7 cellular contexts compared by ENCODE assay signal in genomic region chr16:69286941-69287713, GRCh38. TPM values are rescaled to one million over a fixed set of nuclear protein-coding genes. Genes with fewer than 3 reads are reported as not detected.
DNase-seq lines count a peak whose midpoint lies in the region; ATAC-seq and TF ChIP-seq lines count a peak whose summit lies in the region.

No MANE protein-coding gene starts in this region.

- peaks cover 13 to 22% of the 10 kb centered on the region in 2 donors for H3K4me1 ChIP-seq in thoracic aorta (ENCODE audit: control insufficient read depth in 1 of 2, low read depth in 2 of 2)

- H3K27me3 Mint-ChIP-seq in stimulated activated memory B cell treated with anti-CD40 and anti-IgM and Interleukin-4, amounts not matched to agents 10 μg/mL and 1 μg/mL and 100 μg/mL, for 72 hours = no peaks in the 10 kb centered on the region

- 64 to 69% methylated on average over 13 of the region's 13 CpGs for WGBS in lower leg skin, 2 donors

- intact Hi-C loops in lower leg skin (cut with DNase I; ENCODE audit: low total_unique reads) = loop anchor here (2.0 kb wide), 1 partner anchor 136 kb away; no protein-coding TSS in a partner anchor

- H3K36me3 Mint-ChIP-seq in stimulated activated memory B cell treated with anti-CD40 and anti-IgM and Interleukin-4, amounts not matched to agents 10 μg/mL and 1 μg/mL and 100 μg/mL, for 72 hours = no peaks in the 10 kb centered on the region

- H3K36me3 ChIP-seq in thoracic aorta = peaks cover 2% of the 10 kb centered on the region

- peak; percentile 10 for DNase-seq in DMS53 treated with DMSO at 0.1 percent for 48 hours (lab: John Stamatoyannopoulos, UW; ENCODE audit: unreplicated experiment)
- DNase-seq in HuH-7.5 (ENCODE audit: low spot score) = peak; percentile 16
- DNase-seq in SHP77 treated with DMSO at 0.1 percent for 48 hours (lab: John Stamatoyannopoulos, UW) = peak; percentile 3
- DNase-seq in cerebellar cortex (ENCODE audit: low spot score) = peak; percentile 60
- peak; percentile 31 to 87 for DNase-seq in lower leg skin (ENCODE audit: low spot score in 2 of 2)
- DNase-seq in thoracic aorta (ENCODE audit: low spot score) = peak; percentile 31

- no peak overlapping the region for H3K4me3 Mint-ChIP-seq in stimulated activated memory B cell treated with anti-CD40 and anti-IgM and Interleukin-4, amounts not matched to agents 10 μg/mL and 1 μg/mL and 100 μg/mL, for 72 hours

- H3K4me3 ChIP-seq in lower leg skin (ENCODE audit: low read depth, poor library complexity, severe bottlenecking) (no peak overlapping the region), thoracic aorta (no peak overlapping the region)

- no peaks in the 10 kb centered on the region for H3K9me3 Mint-ChIP-seq in stimulated activated memory B cell treated with anti-CD40 and anti-IgM and Interleukin-4, amounts not matched to agents 10 μg/mL and 1 μg/mL and 100 μg/mL, for 72 hours

- TF ChIP-seq POLR2A in lower leg skin (IDR thresholded peaks at IDR 0.05) = no peak

- H3K4me1 Mint-ChIP-seq in stimulated activated memory B cell treated with anti-CD40 and anti-IgM and Interleukin-4, amounts not matched to agents 10 μg/mL and 1 μg/mL and 100 μg/mL, for 72 hours = no peaks in the 10 kb centered on the region

- peak overlapping the region; percentile 49 to 61 for H3K27ac ChIP-seq in thoracic aorta

- peak; percentile 75 for ATAC-seq in thoracic aorta (ENCODE audit: insufficient number of reproducible peaks, low FRiP score, low read depth)
- ATAC-seq in stimulated activated memory B cell treated with anti-CD40 and anti-IgM and Interleukin-4, amounts not matched to agents 10 μg/mL and 1 μg/mL and 100 μg/mL, for 72 hours = no peak

- H3K27ac Mint-ChIP-seq in stimulated activated memory B cell treated with anti-CD40 and anti-IgM and Interleukin-4, amounts not matched to agents 10 μg/mL and 1 μg/mL and 100 μg/mL, for 72 hours = no peak overlapping the region

- H3K27me3 ChIP-seq in thoracic aorta (replicated peaks; ENCODE audit: insufficient read depth) = no peaks in the 10 kb centered on the region

- no peaks in the 10 kb centered on the region for H3K9me3 ChIP-seq in thoracic aorta

- peak in 1 of 3 donors; percentile 44 for TF ChIP-seq CTCF in lower leg skin (IDR thresholded peaks at IDR 0.05)
- peak; percentile 59 for TF ChIP-seq CTCF in thoracic aorta (IDR thresholded peaks at IDR 0.05)

RNA-seq across cellular contexts. Expression of gene VPS4A, which starts 24.0 kb away (rescaled TPM):
- total RNA-seq in lower leg skin = 10 to 100 TPM; 34.8 to 57.5 (median 35.6) TPM
- 10 to 100 TPM; 26.3 to 38.5 TPM for total RNA-seq in thoracic aorta

RNA-seq across cellular contexts. Expression of gene PDF, which starts 43.3 kb away (rescaled TPM):
- 10 to 100 TPM; 17.7 to 20.1 (median 18.1) TPM for total RNA-seq in lower leg skin
- 10 to 100 TPM; 24.3 to 25.6 TPM for total RNA-seq in thoracic aorta

RNA-seq across cellular contexts. Expression of gene COG8, which starts 52.2 kb away (rescaled TPM):
- total RNA-seq in lower leg skin (10 to 100 TPM; 40.8 to 57.8 (median 47.6) TPM), thoracic aorta (10 to 100 TPM; 39.4 to 51.0 TPM)

RNA-seq across cellular contexts. Expression of gene NIP7, which starts 52.4 kb away (rescaled TPM):
- total RNA-seq in lower leg skin = 10 to 100 TPM; 11.0 to 13.8 (median 12.7) TPM
- 10 to 100 TPM; 11.0 to 33.4 TPM for total RNA-seq in thoracic aorta

Comparison
In these comparisons a context has a peak if more than half of its experiments do, and no peak if none do; other contexts are left out.
1. DNase-seq: peak in every context shown above with its lines; median percentile 60 in cerebellar cortex; 59 in lower leg skin; 31 in thoracic aorta; 16 in HuH-7.5; 10 in DMS53 treated with DMSO at 0.1 percent for 48 hours; 3 in SHP77 treated with DMSO at 0.1 percent for 48 hours.